ENCODE assay signal across 8 cellular contexts in the genomic region with DNA sequence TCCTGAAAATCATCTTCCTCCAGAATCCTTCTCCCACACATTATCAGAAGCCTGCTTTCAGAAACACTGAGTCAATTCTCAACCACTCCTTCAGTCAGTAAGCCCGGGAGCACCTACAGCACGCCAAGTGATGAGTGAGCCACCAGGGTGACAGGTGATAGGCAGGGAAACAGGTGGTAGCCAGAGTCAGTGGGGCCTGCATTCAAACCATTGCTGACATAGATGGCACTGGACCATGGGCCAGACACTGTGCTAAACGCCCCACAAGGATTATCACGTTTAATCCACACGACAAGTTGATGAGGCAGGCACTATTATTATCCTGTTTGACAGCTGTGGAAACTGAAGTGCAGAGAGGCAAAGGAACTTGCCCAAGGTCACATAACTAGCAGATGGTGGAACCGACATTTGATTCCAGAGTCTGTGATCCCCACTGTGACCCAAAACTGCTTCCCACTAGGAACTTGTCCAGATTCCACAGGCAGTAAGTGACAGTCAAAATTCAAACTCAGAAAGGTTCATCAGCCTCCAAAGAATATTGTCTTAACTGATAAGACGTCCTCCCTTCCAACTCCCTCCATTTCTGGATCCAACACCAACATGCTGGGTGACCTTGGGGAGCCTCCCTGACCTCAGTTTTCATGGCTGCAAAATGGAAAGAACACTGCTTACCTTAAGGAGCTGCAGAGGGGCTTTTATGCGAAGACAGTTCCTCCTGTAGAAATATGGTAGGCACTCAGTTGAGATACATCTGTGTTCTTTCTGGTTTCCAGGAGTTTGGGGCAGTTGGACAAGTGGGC. TPM values are rescaled to one million over a fixed set of nuclear protein-coding genes. Genes with fewer than 3 reads are reported as not detected.
A peak's percentile ranks its signal among the peaks of the same experiment; 100 is the strongest.
DNase-seq lines count a peak whose midpoint lies in the region; TF ChIP-seq lines count a peak whose summit lies in the region.

No MANE protein-coding gene starts in this region.

- H3K27ac ChIP-seq in C4-2B: peak overlapping the region; percentile 79
- peak overlapping the region; percentile 95 for H3K27ac ChIP-seq in muscle layer of duodenum (ENCODE audit: low read length)

- H3K27me3 ChIP-seq in muscle layer of duodenum (ENCODE audit: low read depth, low read length): no peaks in the 10 kb centered on the region

- H3K4me3 ChIP-seq in cardiac fibroblast (replicated peaks in 1 of 2; ENCODE audit: low read depth in 2 of 2, low read length in 2 of 2) (peak overlapping the region in 1 of 2 donors; percentile 45), muscle layer of duodenum (ENCODE audit: low read depth in 1 of 2, low read length in 2 of 2) (peak overlapping the region in 1 of 2 donors; percentile 4)

- H3K4me1 ChIP-seq in muscle layer of duodenum (ENCODE audit: control insufficient read depth in 1 of 2, insufficient read depth in 2 of 2, low read length in 2 of 2): peaks cover 6 to 36% of the 10 kb centered on the region in 2 donors

- peak; percentile 35 for DNase-seq in NCI-H446 treated with DMSO at 0.1 percent for 48 hours (lab: John Stamatoyannopoulos, UW)
- DNase-seq in cardiac fibroblast (ENCODE audit: low read depth in 2 of 2): peak; percentile 21 to 41
- no peak for DNase-seq in SIG-M5 treated with dmso at 0.1 percent for 504 hours (lab: John Stamatoyannopoulos, UW; ENCODE audit: unreplicated experiment)
- DNase-seq in activated effector memory CD4-positive, alpha-beta T cell treated with anti-CD3 and anti-CD28 coated beads, Interleukin-2, amount 50 U/mL, for 16 hours: no peak
- no peak for DNase-seq in occipital lobe (lab: John Stamatoyannopoulos, UW)
- no peak for DNase-seq in ecto neural progenitor cell (ENCODE audit: low spot score)

- H3K36me3 ChIP-seq in muscle layer of duodenum (ENCODE audit: control insufficient read depth in 1 of 2, insufficient read depth in 2 of 2, low read length in 2 of 2): peaks cover 0 to 4% of the 10 kb centered on the region in 2 donors

- TF ChIP-seq CTCF in C4-2B (conservative IDR thresholded peaks at IDR 0.05) (no peak), cardiac fibroblast (IDR thresholded peaks at IDR 0.05; ENCODE audit: low read depth, low read length) (no peak)

- H3K9me3 ChIP-seq in muscle layer of duodenum (ENCODE audit: control insufficient read depth in 1 of 2, low read length in 2 of 2): no peaks in the 10 kb centered on the region

RNA-seq across cellular contexts. Expression of a gene that starts 23.9 kb away (rescaled TPM):
- 26.2 TPM for total RNA-seq in occipital lobe

Comparison
In these comparisons a context has a peak if more than half of its experiments do, and no peak if none do; other contexts are left out.
1. DNase-seq: peak in NCI-H446 treated with DMSO at 0.1 percent for 48 hours (single experiment) and cardiac fibroblast (2 of 2); none in SIG-M5 treated with dmso at 0.1 percent for 504 hours (single experiment), activated effector memory CD4-positive, alpha-beta T cell treated with anti-CD3 and anti-CD28 coated beads, Interleukin-2, amount 50 U/mL, for 16 hours (single experiment), occipital lobe (single experiment) and ecto neural progenitor cell (single experiment).